In genomic region chr6:115591973-115592486, GRCh38 we compare ENCODE assay signal across 25 cellular contexts.
"Had no signal": no experiment of that assay in that cellular context is flagged by ENCODE, and none has a peak within 500 bp of the region (broad histone marks: within the 10 kb centered on the region; RNA-seq: fewer than 3 reads in every experiment).

No MANE protein-coding gene starts in this region.

- H3K27ac ChIP-seq: gastroesophageal sphincter, hepatocyte, left ventricle myocardium inferior, spleen, testis had no signal

- ATAC-seq: activated CD8-positive, alpha-beta T cell treated with anti-CD3 and anti-CD28 coated beads for 36 hours; activated T-cell treated with anti-CD3 and anti-CD28 coated beads, Interleukin-2, amount 50 U/mL, for 4 hours; activated T-helper 17 cell treated with anti-CD3 and anti-CD28 coated beads, Interleukin-2, amount 50 U/mL, for 72 hours; gastroesophageal sphincter; mucosa of descending colon; natural killer cell treated with Interleukin-12 subunit alpha and Interleukin-12 subunit beta and Interleukin-15 and Interleukin-18, amount 100 ng/mL, for 72 hours; right cardiac atrium; stimulated activated naive CD8-positive, alpha-beta T cell treated with anti-CD3 and anti-CD28 coated beads, Interleukin-15, Interleukin-2, amounts not matched to agents 100 U/mL and 50 U/mL, for 24 hours; WTC11 had no signal

- H3K4me1 Mint-ChIP-seq: activated T-helper 17 cell treated with anti-CD3 and anti-CD28 coated beads, Interleukin-2, amount 50 U/mL, for 72 hours; central memory CD8-positive, alpha-beta T cell; WTC11 had no signal

- H3K36me3 Mint-ChIP-seq: natural killer cell treated with Interleukin-12 subunit alpha and Interleukin-12 subunit beta and Interleukin-15 and Interleukin-18, amount 100 ng/mL, for 72 hours; WTC11 had no signal

- H3K27me3 ChIP-seq: gastroesophageal sphincter, hepatocyte, spleen, testis had no signal

- H3K36me3 ChIP-seq: gastroesophageal sphincter, left ventricle myocardium inferior, spleen had no signal

- H3K9me3 ChIP-seq: gastroesophageal sphincter, mucosa of descending colon, testis had no signal

- H3K4me3 ChIP-seq: gastroesophageal sphincter, hepatocyte, left ventricle myocardium inferior, lung, mucosa of descending colon, spleen, testis had no signal

- H3K4me1 ChIP-seq: gastroesophageal sphincter, spleen, testis had no signal

- H3K27ac Mint-ChIP-seq: activated CD8-positive, alpha-beta T cell treated with anti-CD3 and anti-CD28 coated beads for 36 hours; activated T-helper 17 cell treated with anti-CD3 and anti-CD28 coated beads, Interleukin-2, amount 50 U/mL, for 72 hours; natural killer cell treated with Interleukin-12 subunit alpha and Interleukin-12 subunit beta and Interleukin-15 and Interleukin-18, amount 100 ng/mL, for 72 hours; WTC11 had no signal

- DNase-seq: activated CD4-positive, alpha-beta T cell treated with anti-CD3 and anti-CD28 coated beads, Interleukin-2, amount 50 U/mL, for 1 hour; activated CD8-positive, alpha-beta T cell treated with anti-CD3 and anti-CD28 coated beads for 36 hours; activated gamma-delta T cell treated with Interleukin-2 at 50 U/mL for 16 hours; activated naive CD4-positive, alpha-beta T cell treated with anti-CD3 and anti-CD28 coated beads, Interleukin-2, amount 50 U/mL, for 16 hours; activated T-cell treated with anti-CD3 and anti-CD28 coated beads, Interleukin-2, amount 50 U/mL, for 4 hours; amygdala; dermis blood vessel endothelial cell; effector CD4-positive, alpha-beta T cell; islet precursor cell; left ventricle myocardium inferior; mucosa of descending colon; posterior cingulate gyrus; right cardiac atrium; spleen; stimulated activated CD4-positive, alpha-beta T cell treated with anti-CD3 and anti-CD28 coated beads, Interleukin-2, amount 100 ng/mL, for 48 hours; stimulated activated naive CD8-positive, alpha-beta T cell treated with anti-CD3 and anti-CD28 coated beads, Interleukin-15, Interleukin-2, amounts not matched to agents 100 U/mL and 50 U/mL, for 24 hours; testis; trophoblast cell had no signal

- H3K27me3 Mint-ChIP-seq: activated CD8-positive, alpha-beta T cell treated with anti-CD3 and anti-CD28 coated beads for 36 hours; activated T-helper 17 cell treated with anti-CD3 and anti-CD28 coated beads, Interleukin-2, amount 50 U/mL, for 72 hours; central memory CD8-positive, alpha-beta T cell; natural killer cell treated with Interleukin-12 subunit alpha and Interleukin-12 subunit beta and Interleukin-15 and Interleukin-18, amount 100 ng/mL, for 72 hours had no signal

- H3K4me3 Mint-ChIP-seq: activated CD8-positive, alpha-beta T cell treated with anti-CD3 and anti-CD28 coated beads for 36 hours; activated T-cell treated with anti-CD3 and anti-CD28 coated beads, Interleukin-2, amount 50 U/mL, for 4 hours; activated T-helper 17 cell treated with anti-CD3 and anti-CD28 coated beads, Interleukin-2, amount 50 U/mL, for 72 hours; central memory CD8-positive, alpha-beta T cell; natural killer cell treated with Interleukin-12 subunit alpha and Interleukin-12 subunit beta and Interleukin-15 and Interleukin-18, amount 100 ng/mL, for 72 hours; WTC11 had no signal
